22 cellular contexts compared by ENCODE assay signal in genomic region chr5:113224605-113225065, GRCh38.
DNase-seq lines count a peak whose midpoint lies in the region; FAIRE-seq and TF ChIP-seq lines count a peak whose summit lies in the region.
"Had no signal": no experiment of that assay in that cellular context is flagged by ENCODE, and none has a peak within 500 bp of the region (broad histone marks: within the 10 kb centered on the region; RNA-seq: fewer than 3 reads in every experiment).

No MANE protein-coding gene starts in this region.

- H3K27ac Mint-ChIP-seq in astrocyte (ENCODE audit: unreplicated experiment) (no peak overlapping the region), osteocyte (ENCODE audit: unreplicated experiment) (peak overlapping the region; percentile 57)
- H3K27ac Mint-ChIP-seq: activated CD4-positive, alpha-beta memory T cell treated with anti-CD3 and anti-CD28 coated beads, Interleukin-2, amount 10 ng/mL, durations not matched to agents 7 days and 5 days; memory B cell; naive B cell had no signal

- no peak overlapping the region for H3K4me3 Mint-ChIP-seq in astrocyte (ENCODE audit: unreplicated experiment)
- H3K4me3 Mint-ChIP-seq in osteocyte (ENCODE audit: unreplicated experiment) = no peak overlapping the region
- H3K4me3 Mint-ChIP-seq: activated CD4-positive, alpha-beta memory T cell treated with anti-CD3 and anti-CD28 coated beads, Interleukin-2, amount 10 ng/mL, durations not matched to agents 7 days and 5 days; CD14-positive monocyte; memory B cell; naive B cell had no signal

- CTCF ChIA-PET in HEK293 (lab: Yijun Ruan, JAX) = interaction anchor here (1.0 kb wide), 1 partner anchor 286 kb away, joined by 4 read pairs; no protein-coding TSS in a partner anchor

- H3K27me3 ChIP-seq in astrocyte (ENCODE audit: insufficient read depth, low read length) = no peaks in the 10 kb centered on the region
- H3K27me3 ChIP-seq: cardiac muscle cell, pancreas had no signal

- DNase-seq in astrocyte (ENCODE audit: low read depth) = peak; percentile 81
- DNase-seq in glomerular endothelial cell (ENCODE audit: extremely low read depth, low read depth, low spot score) = peak; percentile 83
- DNase-seq in osteocyte (ENCODE audit: extremely low spot score, unreplicated experiment) = no peak
- no peak for DNase-seq in HuH-7 (ENCODE audit: low spot score)
- no peak for DNase-seq in nucleus accumbens (lab: John Stamatoyannopoulos, UW)
- DNase-seq in NCI-H82 (lab: John Stamatoyannopoulos, UW) = no peak
- DNase-seq: activated CD4-positive, alpha-beta memory T cell treated with anti-CD3 and anti-CD28 coated beads, Interleukin-2, amount 10 ng/mL, durations not matched to agents 7 days and 5 days; activated gamma-delta T cell; activated T-cell treated with anti-CD3 and anti-CD28 coated beads for 4 hours; dorsolateral prefrontal cortex; HCEC 1CT; Karpas-422; naive B cell; NCI-H187; NCI-H69; pancreas had no signal

- H3K9me3 ChIP-seq in HEK293 (ENCODE audit: control insufficient read depth, insufficient read depth, low read depth, low read length) = no peaks in the 10 kb centered on the region
- H3K9me3 ChIP-seq in astrocyte (ENCODE audit: insufficient read depth, low read depth, low read length) = no peaks in the 10 kb centered on the region
- H3K9me3 ChIP-seq: pancreas had no signal

- peaks cover 40% of the 10 kb centered on the region for H3K4me1 Mint-ChIP-seq in astrocyte (ENCODE audit: low read depth, unreplicated experiment)
- H3K4me1 Mint-ChIP-seq in osteocyte (ENCODE audit: unreplicated experiment) = peaks cover 19% of the 10 kb centered on the region
- H3K4me1 Mint-ChIP-seq: activated CD4-positive, alpha-beta memory T cell treated with anti-CD3 and anti-CD28 coated beads, Interleukin-2, amount 10 ng/mL, durations not matched to agents 7 days and 5 days; CD14-positive monocyte; memory B cell; naive B cell had no signal

- no peaks in the 10 kb centered on the region for H3K9me3 Mint-ChIP-seq in astrocyte (ENCODE audit: unreplicated experiment)
- no peaks in the 10 kb centered on the region for H3K9me3 Mint-ChIP-seq in osteocyte (ENCODE audit: unreplicated experiment)
- H3K9me3 Mint-ChIP-seq: activated CD4-positive, alpha-beta memory T cell treated with anti-CD3 and anti-CD28 coated beads, Interleukin-2, amount 10 ng/mL, durations not matched to agents 7 days and 5 days; memory B cell; naive B cell had no signal

- H3K36me3 Mint-ChIP-seq in astrocyte (ENCODE audit: low read depth, unreplicated experiment) (peaks cover 3% of the 10 kb centered on the region), osteocyte (ENCODE audit: unreplicated experiment) (no peaks in the 10 kb centered on the region)
- H3K36me3 Mint-ChIP-seq: CD14-positive monocyte, memory B cell, naive B cell had no signal

- no peak overlapping the region for H2AFZ ChIP-seq in astrocyte (ENCODE audit: low read depth, low read length)

- POLR2A ChIA-PET in HEK293 (lab: Yijun Ruan, JAX) = no interaction called here

- H3K27ac ChIP-seq in HEK293 (ENCODE audit: extremely low read depth, low read depth, low read length) = no peak overlapping the region
- H3K27ac ChIP-seq in astrocyte (ENCODE audit: low read depth, low read length) = peak overlapping the region; percentile 2
- H3K27ac ChIP-seq: cardiac muscle cell, dorsolateral prefrontal cortex, pancreas had no signal

- no peak overlapping the region for H3K9ac ChIP-seq in astrocyte (ENCODE audit: low read length)

- FAIRE-seq in astrocyte (lab: Jason Lieb, UNC) = peak; percentile 5
- FAIRE-seq: D721Med, keratinocyte, pancreas had no signal

- no peaks in the 10 kb centered on the region; the same call in 1 of the 2 replicates for H3K4me1 ChIP-seq in HEK293 (ENCODE audit: control insufficient read depth, insufficient read depth, low read length)
- H3K4me1 ChIP-seq in astrocyte (ENCODE audit: insufficient read depth, low read length) = peaks cover 18% of the 10 kb centered on the region
- H3K4me1 ChIP-seq: pancreas had no signal

- H3K4me3 ChIP-seq in HEK293 (ENCODE audit: low read depth, low read length) (no peak overlapping the region), astrocyte (ENCODE audit: insufficient read depth, low read depth, low read length) (no peak overlapping the region)
- H3K4me3 ChIP-seq: cardiac muscle cell, dorsolateral prefrontal cortex, pancreas had no signal

- no peaks in the 10 kb centered on the region for H3K27me3 Mint-ChIP-seq in astrocyte (ENCODE audit: low read depth, unreplicated experiment)
- no peaks in the 10 kb centered on the region for H3K27me3 Mint-ChIP-seq in osteocyte (ENCODE audit: unreplicated experiment)

- no peaks in the 10 kb centered on the region for H4K20me1 ChIP-seq in astrocyte (ENCODE audit: insufficient read depth, low read length)

- no peak for TF ChIP-seq CTCF in HEK293 (tag by site-specific recombination; IDR thresholded peaks at IDR 0.05)
- TF ChIP-seq CTCF in astrocyte (IDR thresholded peaks at IDR 0.05; ENCODE audit: insufficient read depth, low read depth, low read length) = no peak
- no peak for TF ChIP-seq CTCF in osteocyte (IDR thresholded peaks at IDR 0.05)

- peak overlapping the region; percentile 34 for H3K4me2 ChIP-seq in astrocyte (ENCODE audit: low read length)

- H3K36me3 ChIP-seq in HEK293 (ENCODE audit: control insufficient read depth in 2 of 2, insufficient read depth in 1 of 2, low read length in 2 of 2) (no peaks in the 10 kb centered on the region), astrocyte (ENCODE audit: insufficient read depth, low read length) (no peaks in the 10 kb centered on the region)
- H3K36me3 ChIP-seq: cardiac muscle cell, pancreas had no signal

- peaks cover 11% of the 10 kb centered on the region for H3K79me2 ChIP-seq in astrocyte (ENCODE audit: insufficient read depth, low read length)

TF ChIP-seq in HEK293, 187 proteins besides CTCF, POLR2A, EP300 and RAD21:
- no peak for TF ChIP-seq ZEB2 (tag by site-specific recombination; IDR thresholded peaks at IDR 0.05)
- peak; percentile 36; the same call in 1 of the 2 replicates for TF ChIP-seq PRDM6 (tag by site-specific recombination; IDR thresholded peaks at IDR 0.05)

Comparison
In these comparisons a context has a peak if more than half of its experiments do, and no peak if none do; other contexts are left out.
1. DNase-seq: peak in astrocyte (single experiment) and glomerular endothelial cell (single experiment); none in osteocyte (single experiment), HuH-7 (single experiment), nucleus accumbens (0 of 56) and NCI-H82 (single experiment).